ENCODE assay signal across 13 cellular contexts in genomic region chr15:95972136-95972553, GRCh38.
DNase-seq lines count a peak whose midpoint lies in the region; ATAC-seq and TF ChIP-seq lines count a peak whose summit lies in the region.
"Had no signal": no experiment of that assay in that cellular context is flagged by ENCODE, and none has a peak within 500 bp of the region (broad histone marks: within the 10 kb centered on the region; RNA-seq: fewer than 3 reads in every experiment).

No MANE protein-coding gene starts in this region.

- H3K9me3 ChIP-seq in tibial nerve (no peaks in the 10 kb centered on the region), T-helper 17 cell (ENCODE audit: control insufficient read depth, low read length, poor library complexity, severe bottlenecking) (no peaks in the 10 kb centered on the region)

- no peak overlapping the region for H3K27ac Mint-ChIP-seq in T-helper 17 cell
- H3K27ac Mint-ChIP-seq: activated CD8-positive, alpha-beta T cell treated with anti-CD3 and anti-CD28 coated beads, Interleukin-2, amount 10 ng/mL, durations not matched to agents 7 days and 5 days; activated naive CD4-positive, alpha-beta T cell treated with anti-CD3 and anti-CD28 coated beads, Interleukin-2, amount 10 ng/mL, durations not matched to agents 7 days and 5 days; endodermal cell; natural killer cell; T-cell had no signal

- peaks cover 0 to 13% (median 0%) of the 10 kb centered on the region in 4 donors for H3K4me1 ChIP-seq in tibial nerve

- TF ChIP-seq CTCF in tibial nerve (IDR thresholded peaks at IDR 0.05), result no peak

- TF ChIP-seq POLR2A in tibial nerve (IDR thresholded peaks at IDR 0.05), result no peak

- H3K4me1 Mint-ChIP-seq in T-helper 17 cell, result no peaks in the 10 kb centered on the region
- H3K4me1 Mint-ChIP-seq: activated naive CD4-positive, alpha-beta T cell treated with anti-CD3 and anti-CD28 coated beads, Interleukin-2, amount 10 ng/mL, durations not matched to agents 7 days and 5 days; endodermal cell; T-cell had no signal

- DNase-seq in HCEC 1CT, result peak; percentile 74
- peak; percentile 25 for DNase-seq in amniotic stem cell (lab: John Stamatoyannopoulos, UW)
- DNase-seq in left cardiac atrium, result peak; percentile 33
- peak; percentile 31 to 46 for DNase-seq in tibial nerve (ENCODE audit: low spot score in 2 of 2)
- no peak for DNase-seq in DMS 273 treated with DMSO at 0.1 percent for 48 hours (lab: John Stamatoyannopoulos, UW)
- no peak for DNase-seq in NCI-H2107 treated with DMSO at 0.1 percent for 48 hours (lab: John Stamatoyannopoulos, UW; ENCODE audit: unreplicated experiment)
- DNase-seq in T-helper 17 cell, result no peak
- DNase-seq: activated CD8-positive, alpha-beta T cell treated with anti-CD3 and anti-CD28 coated beads, Interleukin-2, amount 10 ng/mL, durations not matched to agents 7 days and 5 days; activated naive CD4-positive, alpha-beta T cell treated with anti-CD3 and anti-CD28 coated beads, Interleukin-2, amount 10 ng/mL, durations not matched to agents 7 days and 5 days; DMS79; endodermal cell; natural killer cell; T-cell had no signal

- no peaks in the 10 kb centered on the region for H3K36me3 Mint-ChIP-seq in T-helper 17 cell (ENCODE audit: low read depth)
- H3K36me3 Mint-ChIP-seq: activated naive CD4-positive, alpha-beta T cell treated with anti-CD3 and anti-CD28 coated beads, Interleukin-2, amount 10 ng/mL, durations not matched to agents 7 days and 5 days; natural killer cell; T-cell had no signal

- H3K36me3 ChIP-seq in tibial nerve, result no peaks in the 10 kb centered on the region

- 32 to 38% methylated on average over 6 of the region's 6 CpGs for WGBS in tibial nerve, 2 donors

- peak overlapping the region in 1 of 4 donors; percentile 41 for H3K27ac ChIP-seq in tibial nerve

- H3K27me3 ChIP-seq in tibial nerve, result no peaks in the 10 kb centered on the region

- no peak overlapping the region for H3K4me3 ChIP-seq in tibial nerve

- intact Hi-C loops in left cardiac atrium (cut with DNase I), result no loop called here

- peak; percentile 63 to 80 for ATAC-seq in left cardiac atrium
- ATAC-seq in T-helper 17 cell, result no peak
- ATAC-seq: activated CD8-positive, alpha-beta T cell treated with anti-CD3 and anti-CD28 coated beads, Interleukin-2, amount 10 ng/mL, durations not matched to agents 7 days and 5 days; natural killer cell; T-cell had no signal

- no peak overlapping the region for H3K4me3 Mint-ChIP-seq in T-helper 17 cell
- H3K4me3 Mint-ChIP-seq: activated CD8-positive, alpha-beta T cell treated with anti-CD3 and anti-CD28 coated beads, Interleukin-2, amount 10 ng/mL, durations not matched to agents 7 days and 5 days; activated naive CD4-positive, alpha-beta T cell treated with anti-CD3 and anti-CD28 coated beads, Interleukin-2, amount 10 ng/mL, durations not matched to agents 7 days and 5 days; endodermal cell; natural killer cell; T-cell had no signal

- no peaks in the 10 kb centered on the region for H3K27me3 Mint-ChIP-seq in T-helper 17 cell

- peak in 1 of 2 donors; percentile 24 for TF ChIP-seq EP300 in tibial nerve (IDR thresholded peaks at IDR 0.05)

Comparison
In these comparisons a context has a peak if more than half of its experiments do, and no peak if none do; other contexts are left out.
1. DNase-seq: peak in HCEC 1CT (single experiment), amniotic stem cell (single experiment), left cardiac atrium (single experiment) and tibial nerve (2 of 2); none in DMS 273 treated with DMSO at 0.1 percent for 48 hours (single experiment), NCI-H2107 treated with DMSO at 0.1 percent for 48 hours (single experiment) and T-helper 17 cell (0 of 3).